In genomic region chr10:43410345-43410744, GRCh38 we compare ENCODE assay signal across 12 cellular contexts. TPM values are rescaled to one million over a fixed set of nuclear protein-coding genes. Genes with fewer than 3 reads are reported as not detected.
A peak's percentile ranks its signal among the peaks of the same experiment; 100 is the strongest.
DNase-seq lines count a peak whose midpoint lies in the region; ATAC-seq and TF ChIP-seq lines count a peak whose summit lies in the region.
"Had no signal": no experiment of that assay in that cellular context is flagged by ENCODE, and none has a peak within 500 bp of the region (broad histone marks: within the 10 kb centered on the region; RNA-seq: fewer than 3 reads in every experiment).

No MANE protein-coding gene starts in this region.

- DNase-seq in stimulated activated naive CD8-positive, alpha-beta T cell treated with anti-CD3 and anti-CD28 coated beads, Interleukin-15, Interleukin-2, amounts not matched to agents 100 U/mL and 50 U/mL, for 24 hours, result no peak
- no peak for DNase-seq in activated CD8-positive, alpha-beta T cell treated with anti-CD3 and anti-CD28 coated beads, Interleukin-2, amount 10 ng/mL, durations not matched to agents 7 days and 5 days
- DNase-seq in immature natural killer cell (no peak), BE2C (no peak), HUDEP-2 (lab: John Stamatoyannopoulos, UW; ENCODE audit: unreplicated experiment in 76 of 76) (no peak), NCI-H2081 treated with DMSO at 0.1 percent for 48 hours (lab: John Stamatoyannopoulos, UW) (no peak)
- DNase-seq in stimulated activated CD4-positive, alpha-beta T cell treated with anti-CD3 and anti-CD28 coated beads, Interleukin-4, amount 100 ng/mL, for 24 hours, result no peak
- DNase-seq: H7, NCI-H446 treated with DMSO at 0.1 percent for 48 hours, WERI-Rb-1 had no signal

- H3K27me3 Mint-ChIP-seq in stimulated activated naive CD8-positive, alpha-beta T cell treated with anti-CD3 and anti-CD28 coated beads, Interleukin-15, Interleukin-2, amounts not matched to agents 100 ng/mL and 50 ng/mL, for 24 hours, result no peaks in the 10 kb centered on the region
- H3K27me3 Mint-ChIP-seq in activated CD8-positive, alpha-beta T cell treated with anti-CD3 and anti-CD28 coated beads, Interleukin-2, amount 10 ng/mL, durations not matched to agents 7 days and 5 days (ENCODE audit: low read depth), result no peaks in the 10 kb centered on the region
- H3K27me3 Mint-ChIP-seq in immature natural killer cell (ENCODE audit: low read depth in 3 of 3), result peaks cover 22 to 30% (median 23%) of the 10 kb centered on the region in 3 donors

- H3K27ac Mint-ChIP-seq in stimulated activated naive CD8-positive, alpha-beta T cell treated with anti-CD3 and anti-CD28 coated beads, Interleukin-15, Interleukin-2, amounts not matched to agents 100 ng/mL and 50 ng/mL, for 24 hours, result peak overlapping the region; percentile 99
- peak overlapping the region; percentile 98 for H3K27ac Mint-ChIP-seq in activated CD8-positive, alpha-beta T cell treated with anti-CD3 and anti-CD28 coated beads, Interleukin-2, amount 10 ng/mL, durations not matched to agents 7 days and 5 days
- H3K27ac Mint-ChIP-seq in immature natural killer cell, result peak overlapping the region; percentile 96 to 100 (median 99)

- peaks cover 17% of the 10 kb centered on the region for H3K4me1 Mint-ChIP-seq in stimulated activated naive CD8-positive, alpha-beta T cell treated with anti-CD3 and anti-CD28 coated beads, Interleukin-15, Interleukin-2, amounts not matched to agents 100 ng/mL and 50 ng/mL, for 24 hours (ENCODE audit: low read depth)
- peaks cover 14% of the 10 kb centered on the region for H3K4me1 Mint-ChIP-seq in activated CD8-positive, alpha-beta T cell treated with anti-CD3 and anti-CD28 coated beads, Interleukin-2, amount 10 ng/mL, durations not matched to agents 7 days and 5 days (ENCODE audit: low read depth)
- peaks cover 26 to 34% of the 10 kb centered on the region in 2 donors for H3K4me1 Mint-ChIP-seq in immature natural killer cell

- peaks cover 26% of the 10 kb centered on the region for H3K36me3 Mint-ChIP-seq in stimulated activated naive CD8-positive, alpha-beta T cell treated with anti-CD3 and anti-CD28 coated beads, Interleukin-15, Interleukin-2, amounts not matched to agents 100 ng/mL and 50 ng/mL, for 24 hours (ENCODE audit: low read depth)
- H3K36me3 Mint-ChIP-seq in activated CD8-positive, alpha-beta T cell treated with anti-CD3 and anti-CD28 coated beads, Interleukin-2, amount 10 ng/mL, durations not matched to agents 7 days and 5 days (ENCODE audit: low read depth), result peaks cover 30% of the 10 kb centered on the region
- H3K36me3 Mint-ChIP-seq in immature natural killer cell, result no peaks in the 10 kb centered on the region

- H3K4me1 ChIP-seq in BE2C, result no peaks in the 10 kb centered on the region

- no peak overlapping the region for H3K4me3 ChIP-seq in BE2C (ENCODE audit: low read depth, low read length)

- no peaks in the 10 kb centered on the region for H3K9me3 Mint-ChIP-seq in stimulated activated naive CD8-positive, alpha-beta T cell treated with anti-CD3 and anti-CD28 coated beads, Interleukin-15, Interleukin-2, amounts not matched to agents 100 ng/mL and 50 ng/mL, for 24 hours
- no peaks in the 10 kb centered on the region for H3K9me3 Mint-ChIP-seq in activated CD8-positive, alpha-beta T cell treated with anti-CD3 and anti-CD28 coated beads, Interleukin-2, amount 10 ng/mL, durations not matched to agents 7 days and 5 days (ENCODE audit: insufficient read depth)
- no peaks in the 10 kb centered on the region for H3K9me3 Mint-ChIP-seq in immature natural killer cell

- H3K9me3 ChIP-seq in BE2C, result no peaks in the 10 kb centered on the region

- H3K36me3 ChIP-seq in BE2C, result peaks cover 4% of the 10 kb centered on the region; the same call in 1 of the 2 replicates

- TF ChIP-seq CTCF in BE2C (IDR thresholded peaks at IDR 0.05; ENCODE audit: low read depth, low read length), result no peak

- H3K27me3 ChIP-seq in BE2C, result no peaks in the 10 kb centered on the region

- POLR2A ChIA-PET in activated CD8-positive, alpha-beta T cell treated with anti-CD3 and anti-CD28 coated beads, Interleukin-2, amount 10 ng/mL, durations not matched to agents 7 days and 5 days (lab: Charles Lee), result interaction anchor here (0.6 to 8.3 kb wide), 13 partner anchors 8 to 272 kb away, joined by 3 to 179 read pairs (median 4); partner anchors contain the start of genes CSGALNACT2 and ZNF487

- CTCF ChIA-PET in activated CD8-positive, alpha-beta T cell treated with anti-CD3 and anti-CD28 coated beads, Interleukin-2, amount 10 ng/mL, durations not matched to agents 7 days and 5 days (lab: Charles Lee), result interaction anchor here (1.1 to 2.3 kb wide), 4 partner anchors 10 to 48 kb away, joined by 3 to 8 read pairs (median 6); no protein-coding TSS in a partner anchor

- no peak for ATAC-seq in stimulated activated naive CD8-positive, alpha-beta T cell treated with anti-CD3 and anti-CD28 coated beads, Interleukin-15, Interleukin-2, amounts not matched to agents 100 U/mL and 50 U/mL, for 24 hours
- ATAC-seq in activated CD8-positive, alpha-beta T cell treated with anti-CD3 and anti-CD28 coated beads, Interleukin-2, amount 10 ng/mL, durations not matched to agents 7 days and 5 days, result no peak

- H3K4me3 Mint-ChIP-seq in stimulated activated naive CD8-positive, alpha-beta T cell treated with anti-CD3 and anti-CD28 coated beads, Interleukin-15, Interleukin-2, amounts not matched to agents 100 ng/mL and 50 ng/mL, for 24 hours, result peak overlapping the region; percentile 93
- H3K4me3 Mint-ChIP-seq in activated CD8-positive, alpha-beta T cell treated with anti-CD3 and anti-CD28 coated beads, Interleukin-2, amount 10 ng/mL, durations not matched to agents 7 days and 5 days, result peak overlapping the region; percentile 85
- peak overlapping the region; percentile 97 to 100 (median 99) for H3K4me3 Mint-ChIP-seq in immature natural killer cell

RNA-seq across cellular contexts. Expression of gene HNRNPF, which starts 1.4 kb away (rescaled TPM):
- 100 to 1,000 TPM; 512 to 515 TPM for total RNA-seq in activated CD8-positive, alpha-beta T cell treated with anti-CD3 and anti-CD28 coated beads, Interleukin-2, amount 10 ng/mL, durations not matched to agents 7 days and 5 days
- polyA plus RNA-seq in immature natural killer cell, result 100 to 1,000 TPM; 184 to 274 (median 203) TPM
- 240 TPM for polyA plus RNA-seq in BE2C (2012; ENCODE audit: insufficient read depth, insufficient read length, low read depth)

RNA-seq across cellular contexts. Expression of gene ZNF487, which starts 26.6 kb away (rescaled TPM):
- 1 to 10 TPM; 4.8 to 5.2 TPM for total RNA-seq in activated CD8-positive, alpha-beta T cell treated with anti-CD3 and anti-CD28 coated beads, Interleukin-2, amount 10 ng/mL, durations not matched to agents 7 days and 5 days
- 10 to 100 TPM in 2 of 3 donors, 1 to 10 TPM in 1; 7.7 to 15.8 (median 13.0) TPM for polyA plus RNA-seq in immature natural killer cell
- 0.74 TPM for polyA plus RNA-seq in BE2C (2012; ENCODE audit: insufficient read depth, insufficient read length, low read depth)

RNA-seq across cellular contexts. Expression of gene FXYD4, which starts 38.9 kb away (rescaled TPM):
- total RNA-seq in activated CD8-positive, alpha-beta T cell treated with anti-CD3 and anti-CD28 coated beads, Interleukin-2, amount 10 ng/mL, durations not matched to agents 7 days and 5 days, result not detected
- polyA plus RNA-seq in immature natural killer cell, result not detected
- polyA plus RNA-seq in BE2C (2012; ENCODE audit: insufficient read depth, insufficient read length, low read depth), result not detected
- total RNA-seq: H7 had no signal
- polyA plus RNA-seq: neural cell had no signal
